23 cellular contexts compared by ENCODE assay signal in the genomic region with DNA sequence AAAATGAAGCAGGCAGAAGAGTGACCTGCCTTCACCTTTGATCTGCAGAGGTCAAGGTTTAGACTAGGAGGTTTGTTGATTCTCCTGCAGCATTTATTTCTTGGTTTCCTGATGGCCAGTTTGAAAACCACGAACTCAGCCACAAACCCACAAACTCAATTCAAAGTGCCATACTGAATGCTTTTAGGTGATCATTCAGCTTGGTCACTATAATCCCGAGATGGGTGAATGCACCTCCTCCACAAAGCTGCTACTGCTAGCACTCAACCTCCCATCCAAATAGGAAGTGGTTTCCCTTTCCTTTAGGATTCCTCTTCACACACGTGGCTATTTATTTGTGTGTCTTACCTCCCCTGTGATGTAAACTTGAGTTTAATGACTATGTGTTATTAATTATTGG.
"Had no signal": no experiment of that assay in that cellular context is flagged by ENCODE, and none has a peak within 500 bp of the region (broad histone marks: within the 10 kb centered on the region; RNA-seq: fewer than 3 reads in every experiment).

No MANE protein-coding gene starts in this region.

- H3K27me3 ChIP-seq: body of pancreas, right lobe of liver had no signal

- ATAC-seq: activated CD8-positive, alpha-beta T cell treated with anti-CD3 and anti-CD28 coated beads, Interleukin-2, amount 10 ng/mL, durations not matched to agents 7 days and 5 days; body of pancreas; esophagus mucosa; psoas muscle; right lobe of liver; stimulated activated naive CD8-positive, alpha-beta T cell treated with anti-CD3 and anti-CD28 coated beads, Interleukin-15, Interleukin-2, amounts not matched to agents 100 U/mL and 50 U/mL, for 24 hours had no signal

- DNase-seq: activated B cell treated with CpG ODN at 0.5 μM for 24 hours; activated CD4-positive, alpha-beta T cell treated with anti-CD3 and anti-CD28 coated beads, Interleukin-2, amount 10 ng/mL, durations not matched to agents 24 days and 14 days; activated CD8-positive, alpha-beta memory T cell treated with anti-CD3 and anti-CD28 coated beads, Interleukin-2, amount 50 U/mL, for 4 hours; activated CD8-positive, alpha-beta T cell treated with anti-CD3 and anti-CD28 coated beads, Interleukin-2, amount 10 ng/mL, durations not matched to agents 7 days and 5 days; activated effector memory CD4-positive, alpha-beta T cell treated with anti-CD3 and anti-CD28 coated beads, Interleukin-2, amount 50 U/mL, for 16 hours; activated T-cell treated with anti-CD3 and anti-CD28 coated beads, Interleukin-2, amount 50 U/mL, for 48 hours; amniotic stem cell; body of pancreas; caudate nucleus; foreskin fibroblast; kidney glomerular epithelial cell; nephron progenitor cell; psoas muscle; right lobe of liver; stimulated activated CD4-positive, alpha-beta T cell treated with anti-CD3 and anti-CD28 coated beads, Interleukin-4, amount 100 ng/mL, for 4 hours; stimulated activated CD8-positive, alpha-beta memory T cell treated with anti-CD3 and anti-CD28 coated beads, Interleukin-4, amount 100 ng/mL, for 48 hours; stimulated activated naive CD8-positive, alpha-beta T cell treated with anti-CD3 and anti-CD28 coated beads, Interleukin-15, Interleukin-2, amounts not matched to agents 100 U/mL and 50 U/mL, for 24 hours; trophoblast cell had no signal

- H3K36me3 ChIP-seq: right lobe of liver had no signal

- H3K27ac ChIP-seq: body of pancreas, psoas muscle, right lobe of liver had no signal

- H3K4me1 ChIP-seq: body of pancreas, psoas muscle, right lobe of liver had no signal

- FAIRE-seq: colon, endometrium, TTC549 had no signal

- H3K4me2 ChIP-seq: smooth muscle cell had no signal

- H3K4me3 ChIP-seq: body of pancreas, psoas muscle, right lobe of liver, smooth muscle cell had no signal

- H3K9me3 ChIP-seq: body of pancreas, psoas muscle, right lobe of liver had no signal
